ENCODE assay signal across 25 cellular contexts in the genomic region with DNA sequence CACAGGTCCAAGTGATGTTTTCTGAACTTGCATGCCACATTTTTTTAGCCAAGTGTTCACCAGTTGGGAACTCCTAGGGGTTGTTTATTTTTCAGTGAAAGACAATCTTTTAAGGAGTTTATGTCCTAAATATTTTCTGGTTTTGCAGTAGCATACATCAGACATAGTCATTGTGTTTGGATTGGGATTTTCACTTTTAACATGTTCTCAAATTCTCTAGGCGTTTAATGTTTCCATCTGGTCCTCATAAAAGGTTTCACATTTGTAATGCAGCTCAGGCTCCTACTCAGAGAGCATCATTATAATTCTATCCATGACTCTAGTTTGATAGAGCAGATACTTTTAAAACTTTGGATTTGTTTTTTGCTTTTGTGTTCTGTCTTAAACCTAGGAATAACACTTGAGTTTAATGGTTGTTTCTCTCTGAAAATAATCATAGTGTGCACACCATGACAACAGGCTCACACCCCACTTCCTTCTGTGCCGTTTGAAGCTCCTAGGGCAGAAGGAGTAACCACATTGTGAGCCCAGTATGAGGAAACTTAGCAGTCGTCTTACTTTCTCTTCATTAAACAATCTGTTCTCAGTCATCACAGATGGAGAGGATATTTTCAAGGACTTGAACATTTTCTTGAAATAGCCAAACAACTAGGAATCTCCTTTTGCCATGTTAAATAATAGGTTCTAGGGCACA.
A peak's percentile ranks its signal among the peaks of the same experiment; 100 is the strongest.
DNase-seq lines count a peak whose midpoint lies in the region; ATAC-seq, FAIRE-seq and TF ChIP-seq lines count a peak whose summit lies in the region.
"Had no signal": no experiment of that assay in that cellular context is flagged by ENCODE, and none has a peak within 500 bp of the region (broad histone marks: within the 10 kb centered on the region; RNA-seq: fewer than 3 reads in every experiment).

No MANE protein-coding gene starts in this region.

- DNase-seq in AG04450 (ENCODE audit: low read depth, low spot score) (peak; percentile 16), GM23248 (peak; percentile 30), NOMO-1 treated with dmso at 0.1 percent for 144 hours (lab: John Stamatoyannopoulos, UW; ENCODE audit: unreplicated experiment) (peak; percentile 76), dorsolateral prefrontal cortex (no peak), RCC 7860 (ENCODE audit: low spot score) (no peak), D341Med (ENCODE audit: low spot score) (no peak)
- DNase-seq in activated CD4-positive, alpha-beta T cell treated with anti-CD3 and anti-CD28 coated beads, Interleukin-2, amount 50 U/mL, for 48 hours, result no peak
- DNase-seq: ACHN; activated CD8-positive, alpha-beta memory T cell treated with anti-CD3 and anti-CD28 coated beads, Interleukin-2, amount 50 U/mL, for 48 hours; activated naive CD4-positive, alpha-beta T cell treated with anti-CD3 and anti-CD28 coated beads, Interleukin-2, amount 10 ng/mL, durations not matched to agents 7 days and 5 days; brain microvascular endothelial cell; GF-D8; GOT3; heart right ventricle; islet precursor cell; NCI-H1048; NCI-H2171 treated with DMSO at 0.1 percent for 48 hours; NK-92 treated with Interleukin-12 subunit alpha and Interleukin-12 subunit beta, amount 100 ng/mL, for 24 hours; retina; SHP77 treated with DMSO at 0.1 percent for 48 hours; stimulated activated naive B cell treated with anti-CD40 and anti-IgM and Interleukin-4, amounts not matched to agents 10 μg/mL and 1 μg/mL and 100 μg/mL, for 72 hours; T1000; uterus had no signal

- H3K79me2 ChIP-seq in GM23248 (ENCODE audit: insufficient read depth), result no peaks in the 10 kb centered on the region

- no peaks in the 10 kb centered on the region for H3F3A ChIP-seq in GM23248 (ENCODE audit: insufficient read depth)

- in situ Hi-C loops in GM23248 (cut with MboI), result no loop called here

- no peaks in the 10 kb centered on the region for H3K27me3 ChIP-seq in AG04450 (ENCODE audit: control insufficient read depth, insufficient read depth, low read length)
- no peaks in the 10 kb centered on the region for H3K27me3 ChIP-seq in GM23248 (replicated peaks; ENCODE audit: insufficient read depth)
- H3K27me3 ChIP-seq in dorsolateral prefrontal cortex, result no peaks in the 10 kb centered on the region
- H3K27me3 ChIP-seq: brain microvascular endothelial cell, uterus had no signal

- H3K36me3 ChIP-seq in GM23248 (ENCODE audit: low read depth), result no peaks in the 10 kb centered on the region
- H3K36me3 ChIP-seq: brain microvascular endothelial cell, heart right ventricle, neural progenitor cell, uterus had no signal

- 0 out of 2 replicates have a peak overlapping the region, but pooled peaks have one; percentile 7 for H2AFZ ChIP-seq in GM23248
- H2AFZ ChIP-seq: neural progenitor cell had no signal

- H4K20me1 ChIP-seq in GM23248 (ENCODE audit: insufficient read depth), result no peaks in the 10 kb centered on the region

- ATAC-seq in HG03045 (IDR thresholded peaks at IDR 0.05; ENCODE audit: unreplicated experiment), result no peak
- ATAC-seq: heart right ventricle; stimulated activated naive B cell treated with anti-CD40 and anti-IgM and Interleukin-4, amounts not matched to agents 10 μg/mL and 1 μg/mL and 100 μg/mL, for 72 hours had no signal

- H3K4me3 ChIP-seq in AG04450 (ENCODE audit: low read depth, low read length) (no peak overlapping the region), GM23248 (no peak overlapping the region), dorsolateral prefrontal cortex (peak overlapping the region in 9 of 59 donors; percentile 1 to 27 (median 8))
- H3K4me3 ChIP-seq: heart right ventricle, neural progenitor cell, uterus had no signal

- FAIRE-seq in RCC 7860 (lab: Jason Lieb, UNC), result no peak

- no peaks in the 10 kb centered on the region for H3K4me1 ChIP-seq in GM23248 (ENCODE audit: insufficient read depth)
- H3K4me1 ChIP-seq: heart right ventricle, neural progenitor cell, uterus had no signal

- TF ChIP-seq CTCF in AG04450 (IDR thresholded peaks at IDR 0.05; ENCODE audit: low read depth, low read length), result no peak
- no peak for TF ChIP-seq CTCF in dorsolateral prefrontal cortex (IDR thresholded peaks at IDR 0.05 in 54 of 56, conservative IDR thresholded peaks at IDR 0.05 in 2 of 56; ENCODE audit: low read depth in 1 of 56, partially characterized antibody in 56 of 56)

- CTCF ChIA-PET in AG04450 (lab: Charles Lee), result no interaction called here

- no peak overlapping the region for H3K4me2 ChIP-seq in GM23248 (ENCODE audit: unreplicated experiment)
- H3K4me2 ChIP-seq: neural progenitor cell had no signal

- POLR2A ChIA-PET in AG04450 (lab: Yijun Ruan, JAX), result no interaction called here

- H3K9me3 ChIP-seq in AG04450 (ENCODE audit: control insufficient read depth, insufficient read depth, low read length) (no peaks in the 10 kb centered on the region), GM23248 (ENCODE audit: low read depth) (no peaks in the 10 kb centered on the region)
- H3K9me3 ChIP-seq: heart right ventricle, uterus had no signal

- 17 to 20% methylated on average over 3 of the region's 3 CpGs for WGBS in GM23248 (ENCODE audit: low coverage in 1 of 2, low lambda C conversion rate in 2 of 2, missing lambda C conversion rate in 2 of 2), 2 experiments

- H3K27ac ChIP-seq in AG04450 (ENCODE audit: low read depth, low read length) (no peak overlapping the region), GM23248 (no peak overlapping the region), dorsolateral prefrontal cortex (peak overlapping the region in 56 of 59 donors; percentile 1 to 84 (median 58))
- H3K27ac ChIP-seq: brain microvascular endothelial cell, heart right ventricle, neural progenitor cell, uterus had no signal

- H3K9me2 ChIP-seq in GM23248 (ENCODE audit: insufficient read depth), result no peaks in the 10 kb centered on the region

- intact Hi-C loops in dorsolateral prefrontal cortex (cut with DNase I), result loop anchor here in 1 of 2 donors (2.0 kb wide), 1 partner anchor 33 kb away; no protein-coding TSS in a partner anchor

- no peak overlapping the region for H3K9ac ChIP-seq in GM23248
- H3K9ac ChIP-seq: neural progenitor cell had no signal

Comparison
In these comparisons a context has a peak if more than half of its experiments do, and no peak if none do; other contexts are left out.
1. DNase-seq: peak in AG04450 (single experiment), GM23248 (single experiment) and NOMO-1 treated with dmso at 0.1 percent for 144 hours (single experiment); none in dorsolateral prefrontal cortex (0 of 10), RCC 7860 (single experiment), activated CD4-positive, alpha-beta T cell treated with anti-CD3 and anti-CD28 coated beads, Interleukin-2, amount 50 U/mL, for 48 hours (0 of 2) and D341Med (single experiment).
2. H3K27ac ChIP-seq: peak in dorsolateral prefrontal cortex (56 of 59); none in AG04450 (single experiment) and GM23248 (single experiment).